Comparison of ENCODE assay signal across 9 cellular contexts in genomic region chr5:369151-369939, GRCh38. TPM values are rescaled to one million over a fixed set of nuclear protein-coding genes. Genes with fewer than 3 reads are reported as not detected.
DNase-seq lines count a peak whose midpoint lies in the region; ATAC-seq and TF ChIP-seq lines count a peak whose summit lies in the region.
"Had no signal": no experiment of that assay in that cellular context is flagged by ENCODE, and none has a peak within 500 bp of the region (broad histone marks: within the 10 kb centered on the region; RNA-seq: fewer than 3 reads in every experiment).

No MANE protein-coding gene starts in this region.

- peak overlapping the region; percentile 85 for H3K27ac Mint-ChIP-seq in activated CD8-positive, alpha-beta memory T cell treated with anti-CD3 and anti-CD28 coated beads, Interleukin-2, amount 10 ng/mL, durations not matched to agents 7 days and 5 days
- peak overlapping the region; percentile 47 for H3K27ac Mint-ChIP-seq in nephron progenitor cell

- H3K9me3 Mint-ChIP-seq in activated CD8-positive, alpha-beta memory T cell treated with anti-CD3 and anti-CD28 coated beads, Interleukin-2, amount 10 ng/mL, durations not matched to agents 7 days and 5 days (ENCODE audit: low read depth): peaks cover 2% of the 10 kb centered on the region
- H3K9me3 Mint-ChIP-seq in nephron progenitor cell: peaks cover 13% of the 10 kb centered on the region

- CTCF ChIA-PET in activated CD8-positive, alpha-beta memory T cell treated with anti-CD3 and anti-CD28 coated beads, Interleukin-2, amount 10 ng/mL, durations not matched to agents 7 days and 5 days (lab: Charles Lee): interaction anchor here (1.0 to 2.9 kb wide), 7 partner anchors 10 to 77 kb away, joined by 3 to 21 read pairs (median 4); no protein-coding TSS in a partner anchor

- H3K4me1 Mint-ChIP-seq in activated CD8-positive, alpha-beta memory T cell treated with anti-CD3 and anti-CD28 coated beads, Interleukin-2, amount 10 ng/mL, durations not matched to agents 7 days and 5 days: peaks cover 63% of the 10 kb centered on the region
- H3K4me1 Mint-ChIP-seq in nephron progenitor cell: peaks cover 12% of the 10 kb centered on the region

- peak; percentile 27 for ATAC-seq in GM18498 (IDR thresholded peaks at IDR 0.05; ENCODE audit: unreplicated experiment)
- ATAC-seq in HG02678 (IDR thresholded peaks at IDR 0.05; ENCODE audit: unreplicated experiment): peak; percentile 26
- ATAC-seq in activated CD8-positive, alpha-beta memory T cell treated with anti-CD3 and anti-CD28 coated beads, Interleukin-2, amount 10 ng/mL, durations not matched to agents 7 days and 5 days: peak; percentile 18
- no peak for ATAC-seq in HG03159 (IDR thresholded peaks at IDR 0.05; ENCODE audit: unreplicated experiment)
- ATAC-seq: Panc1 had no signal

- no peak for TF ChIP-seq CTCF in nephron progenitor cell (IDR thresholded peaks at IDR 0.05)

- peak; percentile 51 for DNase-seq in activated CD8-positive, alpha-beta memory T cell treated with anti-CD3 and anti-CD28 coated beads, Interleukin-2, amount 10 ng/mL, durations not matched to agents 7 days and 5 days
- no peak for DNase-seq in nephron progenitor cell
- DNase-seq in NCI-H1105 treated with DMSO at 0.1 percent for 48 hours (lab: John Stamatoyannopoulos, UW): no peak
- no peak for DNase-seq in effector CD4-positive, alpha-beta T cell
- no peak for DNase-seq in anterior cingulate cortex (lab: John Stamatoyannopoulos, UW)

- peak overlapping the region; percentile 9 for H3K4me3 Mint-ChIP-seq in activated CD8-positive, alpha-beta memory T cell treated with anti-CD3 and anti-CD28 coated beads, Interleukin-2, amount 10 ng/mL, durations not matched to agents 7 days and 5 days
- no peak overlapping the region for H3K4me3 Mint-ChIP-seq in nephron progenitor cell

- no peaks in the 10 kb centered on the region for H3K27me3 Mint-ChIP-seq in activated CD8-positive, alpha-beta memory T cell treated with anti-CD3 and anti-CD28 coated beads, Interleukin-2, amount 10 ng/mL, durations not matched to agents 7 days and 5 days
- peaks cover 57% of the 10 kb centered on the region for H3K27me3 Mint-ChIP-seq in nephron progenitor cell (ENCODE audit: low read depth, poor library complexity)

- H3K36me3 Mint-ChIP-seq in activated CD8-positive, alpha-beta memory T cell treated with anti-CD3 and anti-CD28 coated beads, Interleukin-2, amount 10 ng/mL, durations not matched to agents 7 days and 5 days: peaks cover 44% of the 10 kb centered on the region
- H3K36me3 Mint-ChIP-seq in nephron progenitor cell (ENCODE audit: low read depth): no peaks in the 10 kb centered on the region

RNA-seq across cellular contexts. Expression of gene AHRR, which starts 47.8 kb away (rescaled TPM):
- total RNA-seq in activated CD8-positive, alpha-beta memory T cell treated with anti-CD3 and anti-CD28 coated beads, Interleukin-2, amount 10 ng/mL, durations not matched to agents 7 days and 5 days: 10 to 100 TPM; 56.8 to 64.0 TPM
